1 cellular context compared by ENCODE assay signal in the genomic region with DNA sequence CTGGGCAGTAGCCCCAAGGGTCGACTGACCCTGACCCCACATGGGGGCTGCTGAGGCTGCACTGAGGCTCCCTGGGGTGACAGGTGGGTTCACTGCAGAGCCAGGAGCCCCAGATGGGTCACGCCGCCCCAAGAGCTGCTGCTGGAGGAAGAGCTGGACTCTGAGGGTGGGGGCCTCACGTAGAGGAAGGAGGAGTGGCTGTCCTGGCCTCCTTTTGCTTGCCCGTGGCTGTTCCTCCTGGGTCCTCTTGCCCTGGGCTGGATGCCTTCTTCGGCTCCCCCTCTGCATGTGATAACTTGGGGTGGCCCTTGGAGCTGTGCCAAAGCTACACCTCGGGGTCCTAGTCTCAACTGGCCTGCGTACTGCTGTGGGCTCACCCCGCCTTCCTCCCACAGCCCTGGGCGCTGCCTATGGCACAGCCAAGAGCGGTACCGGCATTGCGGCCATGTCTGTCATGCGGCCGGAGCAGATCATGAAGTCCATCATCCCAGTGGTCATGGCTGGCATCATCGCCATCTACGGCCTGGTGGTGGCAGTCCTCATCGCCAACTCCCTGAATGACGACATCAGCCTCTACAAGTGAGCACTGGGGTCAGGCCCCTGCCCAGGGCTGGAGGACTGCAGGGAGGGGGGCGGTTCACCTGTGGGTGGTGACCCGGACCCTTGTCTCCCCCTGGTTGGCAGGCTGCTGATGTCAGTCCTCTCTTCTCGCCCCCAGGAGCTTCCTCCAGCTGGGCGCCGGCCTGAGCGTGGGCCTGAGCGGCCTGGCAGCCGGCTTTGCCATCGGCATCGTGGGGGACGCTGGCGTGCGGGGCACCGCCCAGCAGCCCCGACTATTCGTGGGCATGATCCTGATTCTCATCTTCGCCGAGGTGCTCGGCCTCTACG.
TF ChIP-seq lines count a peak whose summit lies in the region.

No MANE protein-coding gene starts in this region.

TF ChIP-seq in K562, 482 proteins besides CTCF, POLR2A, EP300 and RAD21 (continues in another document):
- TF ChIP-seq PBX2 (CRISPR knock-in tag; IDR thresholded peaks at IDR 0.05; ENCODE audit: low read depth) (no peak), PBX2 (tag; conservative IDR thresholded peaks at IDR 0.05; ENCODE audit: low read depth) (no peak), STAT5A (IDR thresholded peaks at IDR 0.05; ENCODE audit: borderline replicate concordance, low read length) (no peak), ZBTB12 (CRISPR knock-in tag; IDR thresholded peaks at IDR 0.05) (no peak), RBFOX2 (IDR thresholded peaks at IDR 0.05; ENCODE audit: low read depth, low read length) (peak; percentile 49), MYNN (IDR thresholded peaks at IDR 0.05) (no peak), MYNN (CRISPR knock-in tag; IDR thresholded peaks at IDR 0.05) (no peak), PRDM10 (IDR thresholded peaks at IDR 0.05; ENCODE audit: partially characterized antibody) (peak; percentile 76), ZNF239 (CRISPR knock-in tag; IDR thresholded peaks at IDR 0.05) (no peak), U2AF2 (optimal IDR thresholded peaks at IDR 0.05; ENCODE audit: low read depth, low read length) (no peak), ZNF41 (CRISPR knock-in tag; conservative IDR thresholded peaks at IDR 0.05) (no peak), SAFB2 (IDR thresholded peaks at IDR 0.05; ENCODE audit: borderline replicate concordance, low read depth, low read length, severe bottlenecking) (no peak), ZBTB11 (CRISPR knock-in tag; IDR thresholded peaks at IDR 0.05) (no peak), SRSF9 (IDR thresholded peaks at IDR 0.05; ENCODE audit: borderline replicate concordance, low read depth, low read length) (no peak), POLR2G (IDR thresholded peaks at IDR 0.05; ENCODE audit: low read depth, low read length) (peak; percentile 55), TAF9B (IDR thresholded peaks at IDR 0.05; ENCODE audit: partially characterized antibody) (no peak), SMC3 (conservative IDR thresholded peaks at IDR 0.05; ENCODE audit: insufficient read depth, low read depth, low read length) (no peak)
- TF ChIP-seq, protein P1, sequence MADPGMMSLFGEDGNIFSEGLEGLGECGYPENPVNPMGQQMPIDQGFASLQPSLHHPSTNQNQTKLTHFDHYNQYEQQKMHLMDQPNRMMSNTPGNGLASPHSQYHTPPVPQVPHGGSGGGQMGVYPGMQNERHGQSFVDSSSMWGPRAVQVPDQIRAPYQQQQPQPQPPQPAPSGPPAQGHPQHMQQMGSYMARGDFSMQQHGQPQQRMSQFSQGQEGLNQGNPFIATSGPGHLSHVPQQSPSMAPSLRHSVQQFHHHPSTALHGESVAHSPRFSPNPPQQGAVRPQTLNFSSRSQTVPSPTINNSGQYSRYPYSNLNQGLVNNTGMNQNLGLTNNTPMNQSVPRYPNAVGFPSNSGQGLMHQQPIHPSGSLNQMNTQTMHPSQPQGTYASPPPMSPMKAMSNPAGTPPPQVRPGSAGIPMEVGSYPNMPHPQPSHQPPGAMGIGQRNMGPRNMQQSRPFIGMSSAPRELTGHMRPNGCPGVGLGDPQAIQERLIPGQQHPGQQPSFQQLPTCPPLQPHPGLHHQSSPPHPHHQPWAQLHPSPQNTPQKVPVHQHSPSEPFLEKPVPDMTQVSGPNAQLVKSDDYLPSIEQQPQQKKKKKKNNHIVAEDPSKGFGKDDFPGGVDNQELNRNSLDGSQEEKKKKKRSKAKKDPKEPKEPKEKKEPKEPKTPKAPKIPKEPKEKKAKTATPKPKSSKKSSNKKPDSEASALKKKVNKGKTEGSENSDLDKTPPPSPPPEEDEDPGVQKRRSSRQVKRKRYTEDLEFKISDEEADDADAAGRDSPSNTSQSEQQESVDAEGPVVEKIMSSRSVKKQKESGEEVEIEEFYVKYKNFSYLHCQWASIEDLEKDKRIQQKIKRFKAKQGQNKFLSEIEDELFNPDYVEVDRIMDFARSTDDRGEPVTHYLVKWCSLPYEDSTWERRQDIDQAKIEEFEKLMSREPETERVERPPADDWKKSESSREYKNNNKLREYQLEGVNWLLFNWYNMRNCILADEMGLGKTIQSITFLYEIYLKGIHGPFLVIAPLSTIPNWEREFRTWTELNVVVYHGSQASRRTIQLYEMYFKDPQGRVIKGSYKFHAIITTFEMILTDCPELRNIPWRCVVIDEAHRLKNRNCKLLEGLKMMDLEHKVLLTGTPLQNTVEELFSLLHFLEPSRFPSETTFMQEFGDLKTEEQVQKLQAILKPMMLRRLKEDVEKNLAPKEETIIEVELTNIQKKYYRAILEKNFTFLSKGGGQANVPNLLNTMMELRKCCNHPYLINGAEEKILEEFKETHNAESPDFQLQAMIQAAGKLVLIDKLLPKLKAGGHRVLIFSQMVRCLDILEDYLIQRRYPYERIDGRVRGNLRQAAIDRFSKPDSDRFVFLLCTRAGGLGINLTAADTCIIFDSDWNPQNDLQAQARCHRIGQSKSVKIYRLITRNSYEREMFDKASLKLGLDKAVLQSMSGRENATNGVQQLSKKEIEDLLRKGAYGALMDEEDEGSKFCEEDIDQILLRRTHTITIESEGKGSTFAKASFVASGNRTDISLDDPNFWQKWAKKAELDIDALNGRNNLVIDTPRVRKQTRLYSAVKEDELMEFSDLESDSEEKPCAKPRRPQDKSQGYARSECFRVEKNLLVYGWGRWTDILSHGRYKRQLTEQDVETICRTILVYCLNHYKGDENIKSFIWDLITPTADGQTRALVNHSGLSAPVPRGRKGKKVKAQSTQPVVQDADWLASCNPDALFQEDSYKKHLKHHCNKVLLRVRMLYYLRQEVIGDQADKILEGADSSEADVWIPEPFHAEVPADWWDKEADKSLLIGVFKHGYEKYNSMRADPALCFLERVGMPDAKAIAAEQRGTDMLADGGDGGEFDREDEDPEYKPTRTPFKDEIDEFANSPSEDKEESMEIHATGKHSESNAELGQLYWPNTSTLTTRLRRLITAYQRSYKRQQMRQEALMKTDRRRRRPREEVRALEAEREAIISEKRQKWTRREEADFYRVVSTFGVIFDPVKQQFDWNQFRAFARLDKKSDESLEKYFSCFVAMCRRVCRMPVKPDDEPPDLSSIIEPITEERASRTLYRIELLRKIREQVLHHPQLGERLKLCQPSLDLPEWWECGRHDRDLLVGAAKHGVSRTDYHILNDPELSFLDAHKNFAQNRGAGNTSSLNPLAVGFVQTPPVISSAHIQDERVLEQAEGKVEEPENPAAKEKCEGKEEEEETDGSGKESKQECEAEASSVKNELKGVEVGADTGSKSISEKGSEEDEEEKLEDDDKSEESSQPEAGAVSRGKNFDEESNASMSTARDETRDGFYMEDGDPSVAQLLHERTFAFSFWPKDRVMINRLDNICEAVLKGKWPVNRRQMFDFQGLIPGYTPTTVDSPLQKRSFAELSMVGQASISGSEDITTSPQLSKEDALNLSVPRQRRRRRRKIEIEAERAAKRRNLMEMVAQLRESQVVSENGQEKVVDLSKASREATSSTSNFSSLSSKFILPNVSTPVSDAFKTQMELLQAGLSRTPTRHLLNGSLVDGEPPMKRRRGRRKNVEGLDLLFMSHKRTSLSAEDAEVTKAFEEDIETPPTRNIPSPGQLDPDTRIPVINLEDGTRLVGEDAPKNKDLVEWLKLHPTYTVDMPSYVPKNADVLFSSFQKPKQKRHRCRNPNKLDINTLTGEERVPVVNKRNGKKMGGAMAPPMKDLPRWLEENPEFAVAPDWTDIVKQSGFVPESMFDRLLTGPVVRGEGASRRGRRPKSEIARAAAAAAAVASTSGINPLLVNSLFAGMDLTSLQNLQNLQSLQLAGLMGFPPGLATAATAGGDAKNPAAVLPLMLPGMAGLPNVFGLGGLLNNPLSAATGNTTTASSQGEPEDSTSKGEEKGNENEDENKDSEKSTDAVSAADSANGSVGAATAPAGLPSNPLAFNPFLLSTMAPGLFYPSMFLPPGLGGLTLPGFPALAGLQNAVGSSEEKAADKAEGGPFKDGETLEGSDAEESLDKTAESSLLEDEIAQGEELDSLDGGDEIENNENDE (IDR thresholded peaks at IDR 0.05; ENCODE audit: low read depth, low read length): no peak
- TF ChIP-seq, protein P2, sequence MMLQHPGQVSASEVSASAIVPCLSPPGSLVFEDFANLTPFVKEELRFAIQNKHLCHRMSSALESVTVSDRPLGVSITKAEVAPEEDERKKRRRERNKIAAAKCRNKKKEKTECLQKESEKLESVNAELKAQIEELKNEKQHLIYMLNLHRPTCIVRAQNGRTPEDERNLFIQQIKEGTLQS (IDR thresholded peaks at IDR 0.05): no peak
- TF ChIP-seq, protein P2 (CRISPR knock-in tag; conservative IDR thresholded peaks at IDR 0.05): no peak
